ENCODE assay signal across 13 cellular contexts in the genomic region with DNA sequence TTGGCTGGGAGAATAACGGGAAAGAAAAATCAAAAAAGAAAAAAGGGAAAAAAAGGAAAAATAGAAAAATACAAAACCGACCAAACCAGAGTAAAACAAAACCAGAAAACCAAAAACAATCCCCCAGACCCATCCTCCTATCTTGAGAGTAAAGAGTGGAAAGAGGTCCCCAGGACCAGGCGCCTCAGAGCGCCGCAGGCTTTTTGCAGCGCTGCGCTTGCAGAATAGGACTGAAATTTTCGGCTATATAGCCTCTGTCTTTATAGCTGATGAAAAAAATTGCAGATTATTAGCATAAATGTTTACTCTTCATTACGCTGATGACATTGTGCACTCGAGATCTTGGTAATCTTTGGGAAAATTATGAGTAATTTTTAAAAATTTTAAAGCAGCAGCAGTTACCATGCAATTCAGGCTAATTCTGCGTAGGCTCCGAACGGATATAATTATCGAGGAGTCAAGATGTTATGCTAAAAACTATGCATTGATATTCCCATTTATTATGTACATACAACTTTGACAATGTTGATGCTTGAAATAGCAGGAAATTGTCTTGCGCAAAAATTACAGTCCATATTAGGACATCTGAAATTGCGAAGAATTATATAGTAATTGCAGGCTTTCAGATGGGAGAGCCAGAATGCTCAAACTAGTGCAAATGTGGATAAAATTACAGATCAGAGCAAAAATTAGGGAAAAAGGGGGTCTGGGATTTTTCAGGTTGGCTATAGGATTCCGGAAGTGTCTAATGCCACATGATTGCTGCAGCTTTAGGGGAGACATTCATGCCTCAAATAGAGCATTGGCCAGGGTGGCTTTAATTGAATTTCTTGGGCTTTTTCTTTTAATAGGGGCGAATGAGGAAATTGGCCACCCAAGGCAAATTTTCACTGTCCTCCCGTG. TPM values are rescaled to one million over a fixed set of nuclear protein-coding genes. Genes with fewer than 3 reads are reported as not detected.
DNase-seq lines count a peak whose midpoint lies in the region; ATAC-seq and TF ChIP-seq lines count a peak whose summit lies in the region.
"Had no signal": no experiment of that assay in that cellular context is flagged by ENCODE, and none has a peak within 500 bp of the region (broad histone marks: within the 10 kb centered on the region; RNA-seq: fewer than 3 reads in every experiment).

No MANE protein-coding gene starts in this region.

- no peak for TF ChIP-seq POLR2A in heart left ventricle (IDR thresholded peaks at IDR 0.05)

- H3K27ac ChIP-seq in left ventricle myocardium inferior (replicated peaks): no peak overlapping the region
- H3K27ac ChIP-seq in heart left ventricle: no peak overlapping the region
- no peak overlapping the region for H3K27ac ChIP-seq in thoracic aorta
- H3K27ac ChIP-seq: spleen had no signal

- peak overlapping the region; percentile 62 for H3K4me3 ChIP-seq in left ventricle myocardium inferior
- H3K4me3 ChIP-seq in heart left ventricle: peak overlapping the region in 2 of 12 donors; percentile 5 to 46
- H3K4me3 ChIP-seq in thoracic aorta: peak overlapping the region; percentile 74

- no peak for DNase-seq in left ventricle myocardium inferior
- DNase-seq in heart left ventricle: no peak
- peak; percentile 29 for DNase-seq in NCI-H69 (lab: John Stamatoyannopoulos, UW)
- no peak for DNase-seq in endothelial cell (ENCODE audit: low spot score)
- DNase-seq in thoracic aorta (ENCODE audit: low spot score): no peak
- DNase-seq in inferior parietal cortex (ENCODE audit: extremely low spot score): no peak
- DNase-seq in glomerular visceral epithelial cell (ENCODE audit: extremely low spot score): no peak
- DNase-seq in GM19240 (ENCODE audit: insufficient read length, low spot score): no peak
- DNase-seq: left ventricle myocardium superior, MV-4-11, spleen, substantia nigra had no signal

- peak overlapping the region; percentile 85 for H3K4me3 Mint-ChIP-seq in endothelial cell (ENCODE audit: unreplicated experiment)

- intact Hi-C loops in left ventricle myocardium inferior (cut with micrococcal nuclease): no loop called here
- intact Hi-C loops in heart left ventricle (cut with DNase I): no loop called here

- peaks cover 45% of the 10 kb centered on the region for H3K27me3 Mint-ChIP-seq in endothelial cell (ENCODE audit: unreplicated experiment)

- H3K36me3 ChIP-seq in left ventricle myocardium inferior (no peaks in the 10 kb centered on the region), heart left ventricle (no peaks in the 10 kb centered on the region), thoracic aorta (no peaks in the 10 kb centered on the region)
- H3K36me3 ChIP-seq: spleen had no signal

- peaks cover 11% of the 10 kb centered on the region for H3K36me3 Mint-ChIP-seq in endothelial cell (ENCODE audit: low read depth, unreplicated experiment)

- TF ChIP-seq CTCF in left ventricle myocardium inferior (IDR thresholded peaks at IDR 0.05; ENCODE audit: borderline replicate concordance) (no peak), heart left ventricle (IDR thresholded peaks at IDR 0.05) (no peak), endothelial cell (IDR thresholded peaks at IDR 0.05; ENCODE audit: unreplicated experiment) (no peak), thoracic aorta (IDR thresholded peaks at IDR 0.05) (no peak)

- no peaks in the 10 kb centered on the region for H3K9me3 ChIP-seq in left ventricle myocardium inferior (replicated peaks)
- no peaks in the 10 kb centered on the region for H3K9me3 ChIP-seq in heart left ventricle
- no peaks in the 10 kb centered on the region for H3K9me3 ChIP-seq in thoracic aorta

- ATAC-seq in heart left ventricle (no peak), thoracic aorta (ENCODE audit: insufficient number of reproducible peaks, low FRiP score, low read depth) (no peak)
- ATAC-seq: Right ventricle myocardium inferior had no signal

- H3K27ac Mint-ChIP-seq in endothelial cell (ENCODE audit: unreplicated experiment): peak overlapping the region; percentile 45

- peaks cover 100% of the 10 kb centered on the region for H3K27me3 ChIP-seq in left ventricle myocardium inferior (ENCODE audit: low read depth)
- peaks cover 96 to 100% (median 100%) of the 10 kb centered on the region in 9 donors for H3K27me3 ChIP-seq in heart left ventricle
- H3K27me3 ChIP-seq in thoracic aorta (replicated peaks; ENCODE audit: insufficient read depth): peaks cover 70% of the 10 kb centered on the region

- 11 to 16% (median 14%) methylated on average over 19 of the region's 19 CpGs for WGBS in heart left ventricle, 4 donors

- H3K4me1 ChIP-seq in left ventricle myocardium inferior (peaks cover 39% of the 10 kb centered on the region), heart left ventricle (peaks cover 4 to 43% (median 31%) of the 10 kb centered on the region in 12 donors), thoracic aorta (ENCODE audit: control insufficient read depth in 1 of 2, low read depth in 2 of 2) (peaks cover 22 to 37% of the 10 kb centered on the region in 2 donors)

- no peaks in the 10 kb centered on the region for H3K9me3 Mint-ChIP-seq in endothelial cell (ENCODE audit: unreplicated experiment)

- H3K4me1 Mint-ChIP-seq in endothelial cell (ENCODE audit: unreplicated experiment): peaks cover 22% of the 10 kb centered on the region

RNA-seq across cellular contexts. Expression of a gene that starts 8.4 kb away (rescaled TPM):
- total RNA-seq in left ventricle myocardium inferior (not detected), heart left ventricle (under 1 TPM in 1 of 9 donors, not detected in 8; 0.11 TPM), endothelial cell (ENCODE audit: unreplicated experiment) (0.87 TPM), thoracic aorta (under 1 TPM; 0.68 to 0.92 TPM)
- under 1 TPM; 0.18 to 0.19 TPM for polyA plus RNA-seq in heart left ventricle
- total RNA-seq: left ventricle myocardium superior, Right ventricle myocardium inferior, spleen had no signal

RNA-seq across cellular contexts. Expression of a gene that starts 9.0 kb away (rescaled TPM):
- not detected for total RNA-seq in left ventricle myocardium inferior
- not detected for total RNA-seq in heart left ventricle
- polyA plus RNA-seq in heart left ventricle: not detected
- 0.28 TPM for total RNA-seq in endothelial cell (ENCODE audit: unreplicated experiment)
- total RNA-seq in thoracic aorta: 1 to 10 TPM in 1 of 2 donors, not detected in 1; 1.6 TPM
- total RNA-seq: left ventricle myocardium superior, Right ventricle myocardium inferior, spleen had no signal
